8 cellular contexts compared by ENCODE assay signal in genomic region chr3:44104668-44105321, GRCh38.
DNase-seq lines count a peak whose midpoint lies in the region; ATAC-seq and TF ChIP-seq lines count a peak whose summit lies in the region.

No MANE protein-coding gene starts in this region.

- H3K36me3 Mint-ChIP-seq in T-helper 1 cell treated with Interleukin-12 subunit alpha and Interleukin-12 subunit beta and Interleukin-4 antibody, amounts not matched to agents 30 μg/mL and 1 μg/mL, for 36 hours (ENCODE audit: low read depth): no peaks in the 10 kb centered on the region
- H3K36me3 Mint-ChIP-seq in mesothelial cell of epicardium: no peaks in the 10 kb centered on the region

- ATAC-seq in HG03135 (IDR thresholded peaks at IDR 0.05; ENCODE audit: unreplicated experiment) (peak; percentile 73), upper lobe of right lung (peak; percentile 89)

- H3K27ac Mint-ChIP-seq in T-helper 1 cell treated with Interleukin-12 subunit alpha and Interleukin-12 subunit beta and Interleukin-4 antibody, amounts not matched to agents 30 μg/mL and 1 μg/mL, for 36 hours: peak overlapping the region; percentile 8
- H3K27ac Mint-ChIP-seq in mesothelial cell of epicardium: no peak overlapping the region

- peak; percentile 2 for DNase-seq in stimulated activated naive CD4-positive, alpha-beta T cell treated with Interleukin-2 at 50 U/mL for 16 hours (lab: John Stamatoyannopoulos, UW)
- DNase-seq in stimulated activated naive CD4-positive, alpha-beta T cell (lab: John Stamatoyannopoulos, UW): no peak
- DNase-seq in head of caudate nucleus (peak in 33 of 42 donors; percentile 25 to 88 (median 57)), upper lobe of right lung (no peak), NCI-H2196 (lab: John Stamatoyannopoulos, UW; ENCODE audit: unreplicated experiment) (no peak), mesothelial cell of epicardium (ENCODE audit: low spot score in 2 of 2, unreplicated experiment in 2 of 2) (no peak)

- peaks cover 34% of the 10 kb centered on the region for H3K27me3 Mint-ChIP-seq in T-helper 1 cell treated with Interleukin-12 subunit alpha and Interleukin-12 subunit beta and Interleukin-4 antibody, amounts not matched to agents 30 μg/mL and 1 μg/mL, for 36 hours (ENCODE audit: low read depth)
- peaks cover 36% of the 10 kb centered on the region for H3K27me3 Mint-ChIP-seq in mesothelial cell of epicardium (ENCODE audit: low read depth)

- intact Hi-C loops in head of caudate nucleus (cut with DNase I): no loop called here
- intact Hi-C loops in upper lobe of right lung (cut with DNase I): no loop called here

- H3K4me1 ChIP-seq in upper lobe of right lung: no peaks in the 10 kb centered on the region

- no peak for TF ChIP-seq CTCF in upper lobe of right lung (IDR thresholded peaks at IDR 0.05)
- TF ChIP-seq CTCF in mesothelial cell of epicardium (IDR thresholded peaks at IDR 0.05; ENCODE audit: unreplicated experiment): no peak

- H3K4me1 Mint-ChIP-seq in T-helper 1 cell treated with Interleukin-12 subunit alpha and Interleukin-12 subunit beta and Interleukin-4 antibody, amounts not matched to agents 30 μg/mL and 1 μg/mL, for 36 hours (ENCODE audit: low read depth): peaks cover 13% of the 10 kb centered on the region
- peaks cover 19% of the 10 kb centered on the region for H3K4me1 Mint-ChIP-seq in mesothelial cell of epicardium

- no peaks in the 10 kb centered on the region for H3K9me3 ChIP-seq in upper lobe of right lung

- no peaks in the 10 kb centered on the region for H3K9me3 Mint-ChIP-seq in T-helper 1 cell treated with Interleukin-12 subunit alpha and Interleukin-12 subunit beta and Interleukin-4 antibody, amounts not matched to agents 30 μg/mL and 1 μg/mL, for 36 hours
- no peaks in the 10 kb centered on the region for H3K9me3 Mint-ChIP-seq in mesothelial cell of epicardium

- H3K27ac ChIP-seq in upper lobe of right lung: no peak overlapping the region

- H3K27me3 ChIP-seq in upper lobe of right lung: peaks cover 10% of the 10 kb centered on the region

- H3K36me3 ChIP-seq in upper lobe of right lung: no peaks in the 10 kb centered on the region

- peak overlapping the region; percentile 0 for H3K4me3 Mint-ChIP-seq in T-helper 1 cell treated with Interleukin-12 subunit alpha and Interleukin-12 subunit beta and Interleukin-4 antibody, amounts not matched to agents 30 μg/mL and 1 μg/mL, for 36 hours
- H3K4me3 Mint-ChIP-seq in mesothelial cell of epicardium: no peak overlapping the region

- no peak overlapping the region for H3K4me3 ChIP-seq in upper lobe of right lung

Comparison
In these comparisons a context has a peak if more than half of its experiments do, and no peak if none do; other contexts are left out.
1. DNase-seq: peak in stimulated activated naive CD4-positive, alpha-beta T cell treated with Interleukin-2 at 50 U/mL for 16 hours (single experiment) and head of caudate nucleus (33 of 42); none in stimulated activated naive CD4-positive, alpha-beta T cell (0 of 6), upper lobe of right lung (single experiment), NCI-H2196 (single experiment) and mesothelial cell of epicardium (0 of 2).